ENCODE assay signal across 8 cellular contexts in the genomic region with DNA sequence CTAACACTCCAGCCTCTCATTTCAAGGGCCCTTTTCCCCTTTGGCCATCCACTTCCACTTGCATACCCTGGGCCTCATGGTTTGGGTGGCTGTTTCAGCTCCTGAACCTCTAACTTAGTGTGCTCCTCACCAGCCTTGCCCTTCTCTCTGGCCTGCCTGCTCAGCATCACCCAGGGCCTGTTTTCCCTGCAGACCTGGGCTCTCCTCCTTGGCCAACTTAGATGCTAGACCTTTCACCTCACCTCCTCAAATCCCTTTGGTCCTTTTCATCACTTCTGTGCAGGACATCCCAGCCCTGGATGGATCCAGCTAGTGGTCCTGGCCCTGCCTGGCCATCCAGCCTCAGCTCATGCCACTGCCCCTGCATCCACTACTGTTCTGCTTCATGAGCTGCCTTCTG.
"Had no signal": no experiment of that assay in that cellular context is flagged by ENCODE, and none has a peak within 500 bp of the region (broad histone marks: within the 10 kb centered on the region; RNA-seq: fewer than 3 reads in every experiment).

No MANE protein-coding gene starts in this region.

- H3K27ac ChIP-seq: HL-60 had no signal

- H3K27ac Mint-ChIP-seq: GM23338, H9, HFFc6 had no signal

- H3K4me3 Mint-ChIP-seq: GM23338, H9, HFFc6, IgD-negative memory B cell had no signal

- H3K9me3 Mint-ChIP-seq: GM23338, H9, HFFc6 had no signal

- DNase-seq: H9, HFFc6, KBM-7 had no signal

- H3K4me3 ChIP-seq: GM23338 had no signal

- ATAC-seq: GM23338, HCT116, HepG2 had no signal
